ENCODE assay signal across 12 cellular contexts in genomic region chr2:224268441-224268840, GRCh38.
A peak's percentile ranks its signal among the peaks of the same experiment; 100 is the strongest.
DNase-seq lines count a peak whose midpoint lies in the region; ATAC-seq and TF ChIP-seq lines count a peak whose summit lies in the region.
"Had no signal": no experiment of that assay in that cellular context is flagged by ENCODE, and none has a peak within 500 bp of the region (broad histone marks: within the 10 kb centered on the region; RNA-seq: fewer than 3 reads in every experiment).

No MANE protein-coding gene starts in this region.

- peaks cover 16% of the 10 kb centered on the region for H3K4me1 Mint-ChIP-seq in osteocyte (ENCODE audit: unreplicated experiment)
- no peaks in the 10 kb centered on the region for H3K4me1 Mint-ChIP-seq in stimulated activated naive B cell treated with anti-CD40 and anti-IgM and Interleukin-4, amounts not matched to agents 10 μg/mL and 1 μg/mL and 100 μg/mL, for 72 hours
- H3K4me1 Mint-ChIP-seq in activated CD4-positive, alpha-beta T cell treated with anti-CD3 and anti-CD28 coated beads, Interleukin-2, amount 10 ng/mL, durations not matched to agents 7 days and 5 days, result no peaks in the 10 kb centered on the region

- no peak for TF ChIP-seq CTCF in osteocyte (IDR thresholded peaks at IDR 0.05)
- no peak for TF ChIP-seq CTCF in GM13976 (IDR thresholded peaks at IDR 0.05; ENCODE audit: borderline replicate concordance, control extremely low read depth, extremely low read depth, insufficient read depth, missing control alignments)

- no peaks in the 10 kb centered on the region for H3K9me3 ChIP-seq in esophagus (ENCODE audit: control insufficient read depth in 2 of 2, insufficient read depth in 1 of 2, low read depth in 1 of 2, low read length in 1 of 2)
- H3K9me3 ChIP-seq: esophagus muscularis mucosa had no signal

- ATAC-seq in stimulated activated naive B cell treated with anti-CD40 and anti-IgM and Interleukin-4, amounts not matched to agents 10 μg/mL and 1 μg/mL and 100 μg/mL, for 72 hours (replicated peaks), result no peak
- ATAC-seq in GM19455 (IDR thresholded peaks at IDR 0.05; ENCODE audit: unreplicated experiment), result no peak

- no peak overlapping the region for H3K4me3 ChIP-seq in esophagus (ENCODE audit: low read depth in 1 of 2, low read length in 2 of 2)
- H3K4me3 ChIP-seq: esophagus muscularis mucosa had no signal

- peak overlapping the region; percentile 75 for H3K27ac Mint-ChIP-seq in osteocyte (ENCODE audit: unreplicated experiment)
- no peak overlapping the region for H3K27ac Mint-ChIP-seq in stimulated activated naive B cell treated with anti-CD40 and anti-IgM and Interleukin-4, amounts not matched to agents 10 μg/mL and 1 μg/mL and 100 μg/mL, for 72 hours
- H3K27ac Mint-ChIP-seq in activated CD4-positive, alpha-beta T cell treated with anti-CD3 and anti-CD28 coated beads, Interleukin-2, amount 10 ng/mL, durations not matched to agents 7 days and 5 days, result no peak overlapping the region

- H3K9me3 Mint-ChIP-seq in osteocyte (ENCODE audit: unreplicated experiment), result no peaks in the 10 kb centered on the region
- H3K9me3 Mint-ChIP-seq in stimulated activated naive B cell treated with anti-CD40 and anti-IgM and Interleukin-4, amounts not matched to agents 10 μg/mL and 1 μg/mL and 100 μg/mL, for 72 hours, result no peaks in the 10 kb centered on the region
- H3K9me3 Mint-ChIP-seq in activated CD4-positive, alpha-beta T cell treated with anti-CD3 and anti-CD28 coated beads, Interleukin-2, amount 10 ng/mL, durations not matched to agents 7 days and 5 days, result no peaks in the 10 kb centered on the region

- no peaks in the 10 kb centered on the region for H3K27me3 Mint-ChIP-seq in osteocyte (ENCODE audit: unreplicated experiment)
- H3K27me3 Mint-ChIP-seq in stimulated activated naive B cell treated with anti-CD40 and anti-IgM and Interleukin-4, amounts not matched to agents 10 μg/mL and 1 μg/mL and 100 μg/mL, for 72 hours, result peaks cover 12 to 22% of the 10 kb centered on the region in 2 donors
- H3K27me3 Mint-ChIP-seq in activated CD4-positive, alpha-beta T cell treated with anti-CD3 and anti-CD28 coated beads, Interleukin-2, amount 10 ng/mL, durations not matched to agents 7 days and 5 days, result peaks cover 18% of the 10 kb centered on the region

- WGBS in esophagus, 2 donors, result 25 to 29% methylated on average over 4 of the region's 4 CpGs

- CTCF ChIA-PET in activated CD4-positive, alpha-beta T cell treated with anti-CD3 and anti-CD28 coated beads, Interleukin-2, amount 10 ng/mL, durations not matched to agents 7 days and 5 days (lab: Charles Lee), result no interaction called here

- no peaks in the 10 kb centered on the region for H3K4me1 ChIP-seq in esophagus (ENCODE audit: control insufficient read depth in 2 of 2, insufficient read depth in 2 of 2, low read length in 1 of 2)

- POLR2A ChIA-PET in activated CD4-positive, alpha-beta T cell treated with anti-CD3 and anti-CD28 coated beads, Interleukin-2, amount 10 ng/mL, durations not matched to agents 7 days and 5 days (lab: Charles Lee), result no interaction called here

- H3K36me3 Mint-ChIP-seq in osteocyte (ENCODE audit: unreplicated experiment), result no peaks in the 10 kb centered on the region
- no peaks in the 10 kb centered on the region for H3K36me3 Mint-ChIP-seq in stimulated activated naive B cell treated with anti-CD40 and anti-IgM and Interleukin-4, amounts not matched to agents 10 μg/mL and 1 μg/mL and 100 μg/mL, for 72 hours
- no peaks in the 10 kb centered on the region for H3K36me3 Mint-ChIP-seq in activated CD4-positive, alpha-beta T cell treated with anti-CD3 and anti-CD28 coated beads, Interleukin-2, amount 10 ng/mL, durations not matched to agents 7 days and 5 days (ENCODE audit: low read depth)

- DNase-seq in EH (ENCODE audit: low read depth) (peak; percentile 90), NCI-H460 (ENCODE audit: extremely low read depth, low read depth) (peak; percentile 33), osteocyte (ENCODE audit: extremely low spot score, unreplicated experiment) (no peak), GM13976 (ENCODE audit: low spot score) (no peak)
- no peak for DNase-seq in stimulated activated naive B cell treated with anti-CD40 and anti-IgM and Interleukin-4, amounts not matched to agents 10 μg/mL and 1 μg/mL and 100 μg/mL, for 72 hours
- DNase-seq in activated CD4-positive, alpha-beta T cell treated with anti-CD3 and anti-CD28 coated beads, Interleukin-2, amount 10 ng/mL, durations not matched to agents 7 days and 5 days, result no peak
- DNase-seq: H7; stimulated activated CD8-positive, alpha-beta memory T cell treated with anti-CD3 and anti-CD28 coated beads, Interleukin-4, amount 100 ng/mL, for 48 hours had no signal

- H3K36me3 ChIP-seq in esophagus (ENCODE audit: control insufficient read depth in 2 of 2, insufficient read depth in 2 of 2, low read length in 1 of 2), result no peaks in the 10 kb centered on the region
- H3K36me3 ChIP-seq: esophagus muscularis mucosa had no signal

- in situ Hi-C loops in GM13976 (cut with MboI; ENCODE audit: low sequenced_read_pairs, unreplicated experiment), result no loop called here

- no peaks in the 10 kb centered on the region for H3K27me3 ChIP-seq in esophagus (ENCODE audit: control insufficient read depth in 1 of 2, insufficient read depth in 2 of 2, low read length in 2 of 2)
- H3K27me3 ChIP-seq: esophagus muscularis mucosa had no signal

- H3K27ac ChIP-seq in esophagus (ENCODE audit: low read depth in 2 of 2, low read length in 1 of 2), result peak overlapping the region; percentile 21 to 66

- H3K4me3 Mint-ChIP-seq in osteocyte (ENCODE audit: unreplicated experiment), result no peak overlapping the region
- no peak overlapping the region for H3K4me3 Mint-ChIP-seq in stimulated activated naive B cell treated with anti-CD40 and anti-IgM and Interleukin-4, amounts not matched to agents 10 μg/mL and 1 μg/mL and 100 μg/mL, for 72 hours
- no peak overlapping the region for H3K4me3 Mint-ChIP-seq in activated CD4-positive, alpha-beta T cell treated with anti-CD3 and anti-CD28 coated beads, Interleukin-2, amount 10 ng/mL, durations not matched to agents 7 days and 5 days
- H3K4me3 Mint-ChIP-seq: neural crest cell had no signal

Comparison
In these comparisons a context has a peak if more than half of its experiments do, and no peak if none do; other contexts are left out.
1. DNase-seq: peak in EH (single experiment) and NCI-H460 (single experiment); none in osteocyte (single experiment), GM13976 (single experiment), stimulated activated naive B cell treated with anti-CD40 and anti-IgM and Interleukin-4, amounts not matched to agents 10 μg/mL and 1 μg/mL and 100 μg/mL, for 72 hours (single experiment) and activated CD4-positive, alpha-beta T cell treated with anti-CD3 and anti-CD28 coated beads, Interleukin-2, amount 10 ng/mL, durations not matched to agents 7 days and 5 days (single experiment).